32 cellular contexts compared by ENCODE assay signal in genomic region chr6:74130641-74131040, GRCh38.
"Had no signal": no experiment of that assay in that cellular context is flagged by ENCODE, and none has a peak within 500 bp of the region (broad histone marks: within the 10 kb centered on the region; RNA-seq: fewer than 3 reads in every experiment).

No MANE protein-coding gene starts in this region.

- H3K4me1 ChIP-seq: adrenal gland, ascending aorta, body of pancreas, breast epithelium had no signal

- ATAC-seq: activated naive CD4-positive, alpha-beta T cell treated with anti-CD3 and anti-CD28 coated beads, Interleukin-2, amount 50 U/mL, for 72 hours; activated naive CD8-positive, alpha-beta T cell treated with anti-CD3 and anti-CD28 coated beads, Interleukin-2, amount 50 U/mL, for 24 hours; activated T-cell treated with anti-CD3 and anti-CD28 coated beads, Interleukin-2, amount 50 U/mL, for 4 hours; activated T-cell treated with anti-CD3 and anti-CD28 coated beads, Interleukin-2, amount 50 U/mL, for 72 hours; activated T-helper 17 cell treated with anti-CD3 and anti-CD28 coated beads, Interleukin-2, amount 50 U/mL, for 72 hours; body of pancreas had no signal

- H3K36me3 ChIP-seq: adrenal gland, ascending aorta, brain microvascular endothelial cell, breast epithelium, cardiac muscle cell had no signal

- DNase-seq: activated effector memory CD4-positive, alpha-beta T cell treated with anti-CD3 and anti-CD28 coated beads, Interleukin-2, amount 50 U/mL, for 16 hours; activated effector memory CD4-positive, alpha-beta T cell treated with Interleukin-2 at 50 U/mL for 16 hours; activated gamma-delta T cell; activated gamma-delta T cell treated with Interleukin-2 at 50 U/mL for 16 hours; activated naive CD4-positive, alpha-beta T cell; activated naive CD4-positive, alpha-beta T cell treated with anti-CD3 and anti-CD28 coated beads for 36 hours; activated naive CD4-positive, alpha-beta T cell treated with anti-CD3 and anti-CD28 coated beads, Interleukin-2, amount 10 ng/mL, durations not matched to agents 7 days and 5 days; activated naive CD4-positive, alpha-beta T cell treated with anti-CD3 and anti-CD28 coated beads, Interleukin-2, amount 50 U/mL, for 16 hours; activated naive CD4-positive, alpha-beta T cell treated with Interleukin-2 at 50 U/mL for 16 hours; activated naive CD8-positive, alpha-beta T cell treated with anti-CD3 and anti-CD28 coated beads for 36 hours; activated naive CD8-positive, alpha-beta T cell treated with anti-CD3 and anti-CD28 coated beads, Interleukin-2, amount 10 ng/mL, durations not matched to agents 7 days and 5 days; activated naive CD8-positive, alpha-beta T cell treated with anti-CD3 and anti-CD28 coated beads, Interleukin-2, amount 50 U/mL, for 24 hours; activated T-cell treated with anti-CD3 and anti-CD28 coated beads, Interleukin-2, amount 50 U/mL, for 1 hour; activated T-cell treated with anti-CD3 and anti-CD28 coated beads, Interleukin-2, amount 50 U/mL, for 24 hours; activated T-cell treated with anti-CD3 and anti-CD28 coated beads, Interleukin-2, amount 50 U/mL, for 4 hours; activated T-cell treated with anti-CD3 and anti-CD28 coated beads, Interleukin-2, amount 50 U/mL, for 48 hours; activated T-cell treated with anti-CD3 and anti-CD28 coated beads, Interleukin-2, amount 50 U/mL, for 72 hours; adrenal gland; amniotic stem cell; amygdala; anterior cingulate cortex; aorta; body of pancreas; brain microvascular endothelial cell; caudate nucleus; central memory CD4-positive, alpha-beta T cell; cerebellar nuclear complex had no signal

- H3K27me3 ChIP-seq: adrenal gland, ascending aorta, body of pancreas, brain microvascular endothelial cell, breast epithelium, cardiac muscle cell had no signal

- H3K27ac ChIP-seq: adrenal gland, ascending aorta, body of pancreas, brain microvascular endothelial cell, breast epithelium, cardiac muscle cell had no signal

- H3K4me3 ChIP-seq: adrenal gland, ascending aorta, body of pancreas, breast epithelium, cardiac muscle cell had no signal

- H3K9me3 ChIP-seq: adrenal gland, ascending aorta, body of pancreas, breast epithelium had no signal
